Comparison of ENCODE assay signal across 31 cellular contexts in genomic region chr4:84491420-84491819, GRCh38. TPM values are rescaled to one million over a fixed set of nuclear protein-coding genes. Genes with fewer than 3 reads are reported as not detected.
"Had no signal": no experiment of that assay in that cellular context is flagged by ENCODE, and none has a peak within 500 bp of the region (broad histone marks: within the 10 kb centered on the region; RNA-seq: fewer than 3 reads in every experiment).

No MANE protein-coding gene starts in this region.

- H3K27ac ChIP-seq: ascending aorta, cardiac muscle cell, coronary artery, dorsolateral prefrontal cortex, foreskin keratinocyte, left lung, pancreas, spleen, suprapubic skin, tibial artery had no signal

- H3K36me3 Mint-ChIP-seq: activated naive CD8-positive, alpha-beta T cell treated with anti-CD3 and anti-CD28 coated beads, Interleukin-2, amount 10 ng/mL, durations not matched to agents 7 days and 5 days; brain had no signal

- DNase-seq: activated CD4-positive, alpha-beta T cell treated with anti-CD3 and anti-CD28 coated beads for 4 hours; activated CD4-positive, alpha-beta T cell treated with anti-CD3 and anti-CD28 coated beads, Interleukin-2, amount 50 U/mL, for 48 hours; activated CD4-positive, CD25-positive, alpha-beta regulatory T cell; activated CD8-positive, alpha-beta memory T cell treated with anti-CD3 and anti-CD28 coated beads for 24 hours; activated gamma-delta T cell; activated naive CD4-positive, alpha-beta T cell treated with anti-CD3 and anti-CD28 coated beads, Interleukin-2, amount 10 ng/mL, durations not matched to agents 7 days and 5 days; activated naive CD8-positive, alpha-beta T cell treated with anti-CD3 and anti-CD28 coated beads, Interleukin-2, amount 10 ng/mL, durations not matched to agents 7 days and 5 days; dorsolateral prefrontal cortex; effector memory CD4-positive, alpha-beta T cell; foreskin keratinocyte; left lung; mesendoderm; nucleus accumbens; pancreas; right cardiac atrium; spleen; stimulated activated naive CD4-positive, alpha-beta T cell; T-cell; tibial artery had no signal

- H3K9me3 ChIP-seq: ascending aorta, left lung, pancreas, suprapubic skin had no signal

- H3K36me3 ChIP-seq: ascending aorta, cardiac muscle cell, left lung, pancreas, spleen, suprapubic skin, tibial artery had no signal

- H3K4me3 ChIP-seq: ascending aorta, cardiac muscle cell, coronary artery, dorsolateral prefrontal cortex, left lung, lung, pancreas, spleen, suprapubic skin, tibial artery had no signal

- H3K9me3 Mint-ChIP-seq: activated naive CD4-positive, alpha-beta T cell treated with anti-CD3 and anti-CD28 coated beads, Interleukin-2, amount 10 ng/mL, durations not matched to agents 7 days and 5 days; activated naive CD8-positive, alpha-beta T cell treated with anti-CD3 and anti-CD28 coated beads, Interleukin-2, amount 10 ng/mL, durations not matched to agents 7 days and 5 days had no signal

- H3K4me1 ChIP-seq: foreskin keratinocyte had no signal

- ATAC-seq: foreskin keratinocyte, left lung, pancreas, right cardiac atrium, T-cell had no signal

- H3K27ac Mint-ChIP-seq: activated naive CD4-positive, alpha-beta T cell treated with anti-CD3 and anti-CD28 coated beads, Interleukin-2, amount 10 ng/mL, durations not matched to agents 7 days and 5 days; activated naive CD8-positive, alpha-beta T cell treated with anti-CD3 and anti-CD28 coated beads, Interleukin-2, amount 10 ng/mL, durations not matched to agents 7 days and 5 days; brain; nephron; T-cell; T-helper 2 cell treated with Interferon-gamma antibody and Interleukin-4, amounts not matched to agents 5 μg/mL and 100 μg/mL, for 36 hours had no signal

- H3K4me3 Mint-ChIP-seq: activated naive CD4-positive, alpha-beta T cell treated with anti-CD3 and anti-CD28 coated beads, Interleukin-2, amount 10 ng/mL, durations not matched to agents 7 days and 5 days; activated naive CD8-positive, alpha-beta T cell treated with anti-CD3 and anti-CD28 coated beads, Interleukin-2, amount 10 ng/mL, durations not matched to agents 7 days and 5 days; T-cell; T-helper 2 cell treated with Interferon-gamma antibody and Interleukin-4, amounts not matched to agents 5 μg/mL and 100 μg/mL, for 36 hours had no signal

RNA-seq across cellular contexts. Expression of gene NKX6-1, which starts 7.7 kb away (rescaled TPM):
- total RNA-seq: activated naive CD8-positive, alpha-beta T cell treated with anti-CD3 and anti-CD28 coated beads, Interleukin-2, amount 10 ng/mL, durations not matched to agents 7 days and 5 days; ascending aorta; cardiac muscle cell; endothelial cell of umbilical vein; foreskin keratinocyte; left lung; mononuclear cell; pulmonary artery endothelial cell; right cardiac atrium; spleen; suprapubic skin; T-cell; urinary bladder had no signal
